ENCODE assay signal across 1 cellular context in genomic region chr10:121927361-121927840, GRCh38.
TF ChIP-seq lines count a peak whose summit lies in the region.

No MANE protein-coding gene starts in this region.

TF ChIP-seq in K562, 482 proteins besides CTCF, POLR2A, EP300 and RAD21:
- TF ChIP-seq PTTG1 (tag; IDR thresholded peaks at IDR 0.05; ENCODE audit: low read depth) (no peak), NFIX (CRISPR knock-in tag; IDR thresholded peaks at IDR 0.05; ENCODE audit: low read depth) (no peak), ZBTB7A (IDR thresholded peaks at IDR 0.05; ENCODE audit: borderline replicate concordance, control insufficient read depth, low read depth, low read length) (peak; percentile 20; the same call in 1 of the 2 replicates), ZNF79 (CRISPR knock-in tag; IDR thresholded peaks at IDR 0.05; ENCODE audit: low read depth) (no peak), FIP1L1 (IDR thresholded peaks at IDR 0.05; ENCODE audit: low read depth, low read length, poor library complexity, severe bottlenecking) (peak; percentile 17), IRF1 (CRISPR knock-in tag; IDR thresholded peaks at IDR 0.05; ENCODE audit: borderline replicate concordance) (no peak), HNRNPL (IDR thresholded peaks at IDR 0.05; ENCODE audit: low read depth, low read length) (0 out of 2 replicates have a peak, but pooled peaks have one; percentile 16), TAF9B (IDR thresholded peaks at IDR 0.05; ENCODE audit: partially characterized antibody) (no peak), EHMT2 (IDR thresholded peaks at IDR 0.05) (no peak), ZNF584 (CRISPR knock-in tag; IDR thresholded peaks at IDR 0.05; ENCODE audit: low read depth) (0 out of 2 replicates have a peak, but pooled peaks have one; percentile 3), THRB (CRISPR knock-in tag; conservative IDR thresholded peaks at IDR 0.05) (no peak), MNT (conservative IDR thresholded peaks at IDR 0.05) (0 out of 4 replicates have a peak, but pooled peaks of 1 of the 2 experiments have one; percentile 5), CHD2 (IDR thresholded peaks at IDR 0.05; ENCODE audit: low read depth, low read length) (no peak), NFIC (IDR thresholded peaks at IDR 0.05) (no peak), TSHZ1 (CRISPR knock-in tag; IDR thresholded peaks at IDR 0.05) (no peak), UBTF (IDR thresholded peaks at IDR 0.05; ENCODE audit: borderline replicate concordance in 1 of 2, low read depth in 2 of 2, low read length in 2 of 2) (0 out of 4 replicates have a peak, but pooled peaks of 1 of the 2 experiments have one; percentile 17), KAT7 (CRISPR knock-in tag; IDR thresholded peaks at IDR 0.05; ENCODE audit: borderline replicate concordance) (0 out of 2 replicates have a peak, but pooled peaks have one; percentile 27), TAF1 (IDR thresholded peaks at IDR 0.05; ENCODE audit: control insufficient read depth, extremely low read depth, insufficient read depth, low read length, severe bottlenecking) (peak; percentile 25), E2F4 (CRISPR knock-in tag; IDR thresholded peaks at IDR 0.05; ENCODE audit: low read depth) (no peak), MTF1 (CRISPR knock-in tag; IDR thresholded peaks at IDR 0.05; ENCODE audit: borderline replicate concordance) (no peak), TAF7 (tag; IDR thresholded peaks at IDR 0.05) (no peak), YY1 (IDR thresholded peaks at IDR 0.05; ENCODE audit: borderline replicate concordance in 1 of 3, control insufficient read depth in 1 of 3, extremely low read depth in 1 of 3, insufficient read depth in 3 of 3, insufficient read length in 1 of 3, insufficient replicate concordance in 2 of 3, low read depth in 1 of 3, low read length in 2 of 3) (peak in 1 of 3 experiments; percentile 72)
